ENCODE assay signal across 8 cellular contexts in genomic region chr16:58249388-58249779, GRCh38. TPM values are rescaled to one million over a fixed set of nuclear protein-coding genes. Genes with fewer than 3 reads are reported as not detected.
DNase-seq lines count a peak whose midpoint lies in the region; ATAC-seq and TF ChIP-seq lines count a peak whose summit lies in the region.

No MANE protein-coding gene starts in this region.

- no peaks in the 10 kb centered on the region for H3K9me3 Mint-ChIP-seq in activated naive CD4-positive, alpha-beta T cell treated with anti-CD3 and anti-CD28 coated beads, Interleukin-2, amount 50 U/mL, for 24 hours

- H3K36me3 ChIP-seq in body of pancreas (replicated peaks in 1 of 2; ENCODE audit: insufficient read depth in 1 of 2, low read depth in 2 of 2) (no peaks in the 10 kb centered on the region), lower lobe of right lung (no peaks in the 10 kb centered on the region), uterus (no peaks in the 10 kb centered on the region)

- H3K4me3 ChIP-seq in body of pancreas (peak overlapping the region in 1 of 2 donors; percentile 42), lower lobe of right lung (peak overlapping the region; percentile 63), uterus (peak overlapping the region; percentile 47 to 54)

- TF ChIP-seq CTCF in body of pancreas (IDR thresholded peaks at IDR 0.05) (no peak), lower lobe of right lung (IDR thresholded peaks at IDR 0.05) (no peak), uterus (IDR thresholded peaks at IDR 0.05) (no peak)

- H3K27me3 Mint-ChIP-seq in activated naive CD4-positive, alpha-beta T cell treated with anti-CD3 and anti-CD28 coated beads, Interleukin-2, amount 50 U/mL, for 24 hours = peaks cover 3% of the 10 kb centered on the region

- intact Hi-C loops in body of pancreas (cut with DNase I) = no loop called here
- intact Hi-C loops in lower lobe of right lung (cut with DNase I) = no loop called here
- intact Hi-C loops in uterus (cut with DNase I; ENCODE audit: low total_unique reads) = no loop called here

- H3K27ac Mint-ChIP-seq in activated naive CD4-positive, alpha-beta T cell treated with anti-CD3 and anti-CD28 coated beads, Interleukin-2, amount 50 U/mL, for 24 hours = no peak overlapping the region

- TF ChIP-seq POLR2A in body of pancreas (IDR thresholded peaks at IDR 0.05) (no peak), uterus (IDR thresholded peaks at IDR 0.05) (no peak)

- no peak for DNase-seq in activated naive CD4-positive, alpha-beta T cell (lab: John Stamatoyannopoulos, UW)
- DNase-seq in body of pancreas (peak in 1 of 4 donors; percentile 15), lower lobe of right lung (no peak), uterus (no peak), NCI-H345 treated with DMSO at 0.1 percent for 48 hours (lab: John Stamatoyannopoulos, UW; ENCODE audit: unreplicated experiment) (no peak), DMS79 treated with DMSO at 0.1 percent for 48 hours (lab: John Stamatoyannopoulos, UW) (no peak)

- H3K27ac ChIP-seq in body of pancreas (peak overlapping the region; percentile 1 to 70 (median 51)), lower lobe of right lung (no peak overlapping the region), uterus (peak overlapping the region; percentile 23 to 56)

- WGBS in body of pancreas, 2 donors = 2 to 4% methylated on average over 4 of the region's 4 CpGs

- H3K4me1 ChIP-seq in body of pancreas = peaks cover 16% of the 10 kb centered on the region
- peaks cover 14% of the 10 kb centered on the region for H3K4me1 ChIP-seq in lower lobe of right lung
- no peaks in the 10 kb centered on the region for H3K4me1 ChIP-seq in uterus

- H3K9me3 ChIP-seq in body of pancreas (no peaks in the 10 kb centered on the region), lower lobe of right lung (no peaks in the 10 kb centered on the region), uterus (no peaks in the 10 kb centered on the region)

- no peaks in the 10 kb centered on the region for H3K27me3 ChIP-seq in body of pancreas
- no peaks in the 10 kb centered on the region for H3K27me3 ChIP-seq in lower lobe of right lung (ENCODE audit: low read depth)
- H3K27me3 ChIP-seq in uterus = no peaks in the 10 kb centered on the region

- peaks cover 15% of the 10 kb centered on the region for H3K4me1 Mint-ChIP-seq in activated naive CD4-positive, alpha-beta T cell treated with anti-CD3 and anti-CD28 coated beads, Interleukin-2, amount 50 U/mL, for 24 hours

- ATAC-seq in body of pancreas = peak; percentile 51
- peak; percentile 5 to 24 for ATAC-seq in lower lobe of right lung
- ATAC-seq in GM18858 (IDR thresholded peaks at IDR 0.05; ENCODE audit: unreplicated experiment) = no peak

- H3K4me3 Mint-ChIP-seq in activated naive CD4-positive, alpha-beta T cell treated with anti-CD3 and anti-CD28 coated beads, Interleukin-2, amount 50 U/mL, for 24 hours = peak overlapping the region; percentile 91

- no peaks in the 10 kb centered on the region for H3K36me3 Mint-ChIP-seq in activated naive CD4-positive, alpha-beta T cell treated with anti-CD3 and anti-CD28 coated beads, Interleukin-2, amount 50 U/mL, for 24 hours

RNA-seq across cellular contexts. Expression of gene PRSS54, which starts 45.4 kb away (rescaled TPM):
- total RNA-seq in body of pancreas = not detected
- not detected for total RNA-seq in lower lobe of right lung
- total RNA-seq in uterus = not detected

RNA-seq across cellular contexts. Expression of gene CSNK2A2, which starts 51.5 kb away (rescaled TPM):
- total RNA-seq in body of pancreas (10 to 100 TPM; 27.7 to 30.1 TPM), lower lobe of right lung (72.1 TPM), uterus (10 to 100 TPM; 28.1 to 62.5 (median 45.9) TPM)
